In genomic region chr4:148151797-148152196, GRCh38 we compare ENCODE assay signal across 28 cellular contexts.
DNase-seq lines count a peak whose midpoint lies in the region; ATAC-seq, FAIRE-seq and TF ChIP-seq lines count a peak whose summit lies in the region.
"Had no signal": no experiment of that assay in that cellular context is flagged by ENCODE, and none has a peak within 500 bp of the region (broad histone marks: within the 10 kb centered on the region; RNA-seq: fewer than 3 reads in every experiment).

No MANE protein-coding gene starts in this region.

- H4K20me1 ChIP-seq in GM23338 (replicated peaks; ENCODE audit: insufficient read depth): no peaks in the 10 kb centered on the region
- H4K20me1 ChIP-seq: BLaER1 treated with 17β-estradiol and CSF1 and Interleukin-3, amounts not matched to agents 10 nM and 100 nM had no signal

- 0 out of 2 replicates have a peak overlapping the region, but pooled peaks have one; percentile 11 for H3K4me2 ChIP-seq in GM23338
- H3K4me2 ChIP-seq: A549; BLaER1 treated with 17β-estradiol and CSF1 and Interleukin-3, amounts not matched to agents 10 nM and 100 nM had no signal

- H3K4me1 ChIP-seq in GM23338 (ENCODE audit: insufficient read depth): no peaks in the 10 kb centered on the region; the same call in none of the 2 replicates
- H3K4me1 ChIP-seq: A549; BE2C; BLaER1 treated with 17β-estradiol and CSF1 and Interleukin-3, amounts not matched to agents 10 nM and 100 nM had no signal

- no peak overlapping the region for H3K27ac Mint-ChIP-seq in GM23338
- H3K27ac Mint-ChIP-seq in activated CD4-positive, alpha-beta T cell treated with anti-CD3 and anti-CD28 coated beads, Interleukin-2, amount 10 ng/mL, durations not matched to agents 24 days and 14 days: no peak overlapping the region
- H3K27ac Mint-ChIP-seq: CD14-positive monocyte; CD4-positive, alpha-beta T cell; CD8-positive, alpha-beta memory T cell; H9; HFFc6 had no signal

- H3K9me2 ChIP-seq in GM23338 (ENCODE audit: insufficient read depth): peaks cover 4% of the 10 kb centered on the region; the same call in 1 of the 2 replicates

- no peak overlapping the region for H2AFZ ChIP-seq in GM23338
- H2AFZ ChIP-seq: GM23248 had no signal

- no peak overlapping the region for H3K4me3 Mint-ChIP-seq in GM23338
- H3K4me3 Mint-ChIP-seq in activated CD4-positive, alpha-beta T cell treated with anti-CD3 and anti-CD28 coated beads, Interleukin-2, amount 10 ng/mL, durations not matched to agents 24 days and 14 days: no peak overlapping the region
- H3K4me3 Mint-ChIP-seq: CD14-positive monocyte; CD4-positive, alpha-beta T cell; CD8-positive, alpha-beta memory T cell; H9; HFFc6 had no signal

- H3K79me2 ChIP-seq in GM23338 (replicated peaks; ENCODE audit: insufficient read depth): no peaks in the 10 kb centered on the region

- H3K27me3 ChIP-seq in GM23338 (ENCODE audit: insufficient read depth): no peaks in the 10 kb centered on the region
- H3K27me3 ChIP-seq: BE2C; BLaER1 treated with 17β-estradiol and CSF1 and Interleukin-3, amounts not matched to agents 10 nM and 100 nM had no signal

- intact Hi-C loops in activated CD4-positive, alpha-beta T cell treated with anti-CD3 and anti-CD28 coated beads, Interleukin-2, amount 10 ng/mL, durations not matched to agents 24 days and 14 days (cut with micrococcal nuclease): no loop called here

- H3K36me3 Mint-ChIP-seq in GM23338 (ENCODE audit: low read depth): no peaks in the 10 kb centered on the region
- no peaks in the 10 kb centered on the region for H3K36me3 Mint-ChIP-seq in activated CD4-positive, alpha-beta T cell treated with anti-CD3 and anti-CD28 coated beads, Interleukin-2, amount 10 ng/mL, durations not matched to agents 24 days and 14 days (ENCODE audit: low read depth)
- H3K36me3 Mint-ChIP-seq: CD14-positive monocyte had no signal

- ATAC-seq in GM23338 (no peak), GM18907 (IDR thresholded peaks at IDR 0.05; ENCODE audit: unreplicated experiment) (no peak), GM19463 (IDR thresholded peaks at IDR 0.05; ENCODE audit: unreplicated experiment) (no peak)
- ATAC-seq: A549, HCT116 had no signal

- H3K27me3 Mint-ChIP-seq in GM23338 (ENCODE audit: insufficient read depth, low read depth, poor library complexity): no peaks in the 10 kb centered on the region
- H3K27me3 Mint-ChIP-seq in activated CD4-positive, alpha-beta T cell treated with anti-CD3 and anti-CD28 coated beads, Interleukin-2, amount 10 ng/mL, durations not matched to agents 24 days and 14 days: no peaks in the 10 kb centered on the region
- H3K27me3 Mint-ChIP-seq: CD4-positive, alpha-beta T cell had no signal

- H3K36me3 ChIP-seq in GM23338 (ENCODE audit: insufficient read depth): no peaks in the 10 kb centered on the region
- H3K36me3 ChIP-seq: BE2C; BLaER1 treated with 17β-estradiol and CSF1 and Interleukin-3, amounts not matched to agents 10 nM and 100 nM had no signal

- H3K27ac ChIP-seq in GM23338 (ENCODE audit: low read depth): no peak overlapping the region
- H3K27ac ChIP-seq: A549; BLaER1 treated with 17β-estradiol and CSF1 and Interleukin-3, amounts not matched to agents 10 nM and 100 nM; GM23248 had no signal

- no peak overlapping the region for H3K4me3 ChIP-seq in GM23338
- H3K4me3 ChIP-seq: A549; BLaER1 treated with 17β-estradiol and CSF1 and Interleukin-3, amounts not matched to agents 10 nM and 100 nM; GM23248 had no signal

- H3K9me3 Mint-ChIP-seq in GM23338: no peaks in the 10 kb centered on the region; the same call in 2 of the 3 replicates
- no peaks in the 10 kb centered on the region for H3K9me3 Mint-ChIP-seq in activated CD4-positive, alpha-beta T cell treated with anti-CD3 and anti-CD28 coated beads, Interleukin-2, amount 10 ng/mL, durations not matched to agents 24 days and 14 days
- H3K9me3 Mint-ChIP-seq: CD4-positive, alpha-beta T cell; H9; HFFc6 had no signal

- TF ChIP-seq CTCF in GM23338 (conservative IDR thresholded peaks at IDR 0.05; ENCODE audit: low read depth in 2 of 2): no peak

- H3K4me1 Mint-ChIP-seq in GM23338: peaks cover 4% of the 10 kb centered on the region; the same call in 1 of the 3 replicates
- no peaks in the 10 kb centered on the region for H3K4me1 Mint-ChIP-seq in activated CD4-positive, alpha-beta T cell treated with anti-CD3 and anti-CD28 coated beads, Interleukin-2, amount 10 ng/mL, durations not matched to agents 24 days and 14 days
- H3K4me1 Mint-ChIP-seq: CD14-positive monocyte had no signal

- DNase-seq in GM23338 (ENCODE audit: low spot score) (no peak), NCI-H1105 (lab: John Stamatoyannopoulos, UW) (peak; percentile 2), NCI-H69 (lab: John Stamatoyannopoulos, UW) (peak; percentile 23), iPS-NIHi11 (ENCODE audit: low spot score) (no peak)
- DNase-seq in activated CD4-positive, alpha-beta T cell treated with anti-CD3 and anti-CD28 coated beads, Interleukin-2, amount 10 ng/mL, durations not matched to agents 24 days and 14 days: no peak
- DNase-seq: 8988T; ACHN; AML-193; BE2C; CD4-positive, alpha-beta T cell; CD8-positive, alpha-beta memory T cell; DMS 273 treated with DMSO at 0.1 percent for 48 hours; DMS79; EL; GF-D8; GM23248; H9; HFFc6 had no signal

- peak; percentile 62 for FAIRE-seq in islet of Langerhans (lab: Jason Lieb, UNC)
- FAIRE-seq: A549, D721Med, GM12891, GM18507 had no signal

- no peaks in the 10 kb centered on the region for H3F3A ChIP-seq in GM23338 (replicated peaks; ENCODE audit: low read depth)

TF ChIP-seq in GM23338, 12 proteins besides CTCF, POLR2A, EP300 and RAD21 (continues in another document):
- no peak for TF ChIP-seq EZH2phosphoT487 (IDR thresholded peaks at IDR 0.05; ENCODE audit: unreplicated experiment)
- TF ChIP-seq CREB1 (CRISPR knock-in tag; IDR thresholded peaks at IDR 0.05; ENCODE audit: low read depth): no peak
- no peak for TF ChIP-seq ZNF462 (CRISPR knock-in tag; IDR thresholded peaks at IDR 0.05)
- TF ChIP-seq ZNF114 (CRISPR knock-in tag; IDR thresholded peaks at IDR 0.05): no peak
- no peak for TF ChIP-seq POLR2AphosphoS5 (IDR thresholded peaks at IDR 0.05; ENCODE audit: low read depth)
- no peak for TF ChIP-seq JUNB (IDR thresholded peaks at IDR 0.05; ENCODE audit: unreplicated experiment)
- TF ChIP-seq ZNF331 (CRISPR knock-in tag; IDR thresholded peaks at IDR 0.05; ENCODE audit: low read depth): no peak

Comparison
In these comparisons a context has a peak if more than half of its experiments do, and no peak if none do; other contexts are left out.
1. DNase-seq: peak in NCI-H1105 (single experiment) and NCI-H69 (single experiment); none in GM23338 (single experiment), iPS-NIHi11 (single experiment) and activated CD4-positive, alpha-beta T cell treated with anti-CD3 and anti-CD28 coated beads, Interleukin-2, amount 10 ng/mL, durations not matched to agents 24 days and 14 days (single experiment).